Comparison of ENCODE assay signal across 17 cellular contexts in genomic region chrX:133468081-133468480, GRCh38. TPM values are rescaled to one million over a fixed set of nuclear protein-coding genes. Genes with fewer than 3 reads are reported as not detected.
"Had no signal": no experiment of that assay in that cellular context is flagged by ENCODE, and none has a peak within 500 bp of the region (broad histone marks: within the 10 kb centered on the region; RNA-seq: fewer than 3 reads in every experiment).

No MANE protein-coding gene starts in this region.

- H3K4me3 Mint-ChIP-seq: activated CD4-positive, alpha-beta T cell treated with anti-CD3 and anti-CD28 coated beads for 36 hours; activated CD8-positive, alpha-beta T cell treated with anti-CD3 and anti-CD28 coated beads for 36 hours; activated T-helper 1 cell treated with anti-CD3 and anti-CD28 coated beads, Interleukin-12 subunit alpha, Interleukin-12 subunit beta, Interleukin-2, Interleukin-4 antibody, amounts not matched to agents 30 ng/mL and 10 ng/mL and 1 ng/mL, durations not matched to agents 14 hours and 24 hours and 36 hours; central memory CD8-positive, alpha-beta T cell; effector memory CD8-positive, alpha-beta T cell; immature natural killer cell; nephron; stimulated activated naive CD8-positive, alpha-beta T cell treated with anti-CD3 and anti-CD28 coated beads, Interleukin-15, amount 100 ng/mL, for 72 hours had no signal

- ATAC-seq: activated CD4-positive, alpha-beta T cell treated with anti-CD3 and anti-CD28 coated beads for 36 hours; activated CD8-positive, alpha-beta T cell treated with anti-CD3 and anti-CD28 coated beads for 36 hours; effector memory CD8-positive, alpha-beta T cell; left lobe of liver; stimulated activated naive CD8-positive, alpha-beta T cell treated with anti-CD3 and anti-CD28 coated beads, Interleukin-15, amount 100 ng/mL, for 72 hours had no signal

- H3K27ac ChIP-seq: thoracic aorta, VCaP had no signal

- H3K36me3 ChIP-seq: thoracic aorta had no signal

- H3K27ac Mint-ChIP-seq: activated CD4-positive, alpha-beta T cell treated with anti-CD3 and anti-CD28 coated beads for 36 hours; activated CD8-positive, alpha-beta T cell treated with anti-CD3 and anti-CD28 coated beads for 36 hours; activated T-helper 1 cell treated with anti-CD3 and anti-CD28 coated beads, Interleukin-12 subunit alpha, Interleukin-12 subunit beta, Interleukin-2, Interleukin-4 antibody, amounts not matched to agents 30 ng/mL and 10 ng/mL and 1 ng/mL, durations not matched to agents 14 hours and 24 hours and 36 hours; effector memory CD8-positive, alpha-beta T cell; immature natural killer cell; nephron; stimulated activated naive CD8-positive, alpha-beta T cell treated with anti-CD3 and anti-CD28 coated beads, Interleukin-15, amount 100 ng/mL, for 72 hours had no signal

- H3K27me3 Mint-ChIP-seq: central memory CD8-positive, alpha-beta T cell had no signal

- H3K4me1 Mint-ChIP-seq: activated CD4-positive, alpha-beta T cell treated with anti-CD3 and anti-CD28 coated beads for 36 hours; central memory CD8-positive, alpha-beta T cell; immature natural killer cell; nephron; stimulated activated naive CD8-positive, alpha-beta T cell treated with anti-CD3 and anti-CD28 coated beads, Interleukin-15, amount 100 ng/mL, for 72 hours had no signal

- H3K4me3 ChIP-seq: thoracic aorta had no signal

- DNase-seq: activated CD4-positive, alpha-beta T cell treated with anti-CD3 and anti-CD28 coated beads for 36 hours; activated CD8-positive, alpha-beta memory T cell treated with anti-CD3 and anti-CD28 coated beads, Interleukin-2, amount 50 U/mL, for 4 hours; activated CD8-positive, alpha-beta T cell treated with anti-CD3 and anti-CD28 coated beads for 36 hours; activated naive CD4-positive, alpha-beta T cell; effector memory CD8-positive, alpha-beta T cell; hypothalamus; immature natural killer cell; stimulated activated CD4-positive, alpha-beta T cell treated with anti-CD3 and anti-CD28 coated beads, Interleukin-15, amount 100 ng/mL, for 24 hours; stimulated activated CD4-positive, alpha-beta T cell treated with anti-CD3 and anti-CD28 coated beads, Interleukin-4, amount 100 ng/mL, for 24 hours; stimulated activated naive CD8-positive, alpha-beta T cell treated with anti-CD3 and anti-CD28 coated beads, Interleukin-15, amount 100 ng/mL, for 72 hours; SW 1271 had no signal

- H3K9me3 ChIP-seq: thoracic aorta had no signal

- H3K9me3 Mint-ChIP-seq: activated CD8-positive, alpha-beta T cell treated with anti-CD3 and anti-CD28 coated beads for 36 hours; activated T-helper 1 cell treated with anti-CD3 and anti-CD28 coated beads, Interleukin-12 subunit alpha, Interleukin-12 subunit beta, Interleukin-2, Interleukin-4 antibody, amounts not matched to agents 30 ng/mL and 10 ng/mL and 1 ng/mL, durations not matched to agents 14 hours and 24 hours and 36 hours; central memory CD8-positive, alpha-beta T cell; nephron; stimulated activated naive CD8-positive, alpha-beta T cell treated with anti-CD3 and anti-CD28 coated beads, Interleukin-15, amount 100 ng/mL, for 72 hours had no signal

- H3K36me3 Mint-ChIP-seq: immature natural killer cell had no signal

RNA-seq across cellular contexts. Expression of gene GPC4, which starts 52.8 kb away (rescaled TPM):
- total RNA-seq: activated CD4-positive, alpha-beta T cell treated with anti-CD3 and anti-CD28 coated beads for 36 hours; activated CD8-positive, alpha-beta T cell treated with anti-CD3 and anti-CD28 coated beads for 36 hours; activated T-helper 1 cell treated with anti-CD3 and anti-CD28 coated beads, Interleukin-12 subunit alpha, Interleukin-12 subunit beta, Interleukin-2, Interleukin-4 antibody, amounts not matched to agents 30 ng/mL and 10 ng/mL and 1 ng/mL, durations not matched to agents 14 hours and 24 hours and 36 hours had no signal
- polyA plus RNA-seq: immature natural killer cell had no signal
